8 cellular contexts compared by ENCODE assay signal in genomic region chr12:50618864-50619609, GRCh38.
A peak's percentile ranks its signal among the peaks of the same experiment; 100 is the strongest.
DNase-seq lines count a peak whose midpoint lies in the region; ATAC-seq and TF ChIP-seq lines count a peak whose summit lies in the region.

No MANE protein-coding gene starts in this region.

- no peak for TF ChIP-seq EP300 in SK-N-SH (IDR thresholded peaks at IDR 0.05; ENCODE audit: borderline replicate concordance in 1 of 2, low read depth in 1 of 2, low read length in 1 of 2)

- H2AFZ ChIP-seq in SK-N-SH (ENCODE audit: low read depth) = no peak overlapping the region
- no peak overlapping the region for H2AFZ ChIP-seq in PC-3 (ENCODE audit: low read length)

- CTCF ChIA-PET in SK-N-SH (lab: Yijun Ruan, JAX) = no interaction called here
- CTCF ChIA-PET in PC-3 (lab: Charles Lee) = no interaction called here

- no TSS peak for BruUV-seq in PC-3 (replicated peaks; lab: Mats Ljungman, UMichigan)

- no peak overlapping the region for H3K4me3 ChIP-seq in SK-N-SH (ENCODE audit: low read depth in 2 of 2, low read length in 1 of 2)
- no peak overlapping the region for H3K4me3 ChIP-seq in PC-3 (ENCODE audit: low read length)
- H3K4me3 ChIP-seq in esophagus squamous epithelium = no peak overlapping the region
- H3K4me3 ChIP-seq in rectal smooth muscle tissue (ENCODE audit: low read length) = peak overlapping the region; percentile 26

- POLR2A ChIA-PET in SK-N-SH (lab: Yijun Ruan, JAX) = no interaction called here
- POLR2A ChIA-PET in PC-3 (lab: Charles Lee; ENCODE audit: unreplicated experiment) = no interaction called here

- ATAC-seq in SK-N-SH treated with all-trans-retinoic acid at 6 μM for 48 hours = peak; percentile 19; the same call in 2 of the 3 replicates
- peak; percentile 13 for ATAC-seq in PC-3
- ATAC-seq in HG03439 (IDR thresholded peaks at IDR 0.05; ENCODE audit: unreplicated experiment) = no peak
- no peak for ATAC-seq in GM18861 (IDR thresholded peaks at IDR 0.05; ENCODE audit: unreplicated experiment)

- H3K36me3 ChIP-seq in SK-N-SH (replicated peaks in 1 of 2; ENCODE audit: control insufficient read depth in 1 of 2, insufficient read depth in 2 of 2, low read length in 1 of 2) = no peaks in the 10 kb centered on the region
- 0 out of 2 replicates have a peak, but pooled peaks cover 2% of the 10 kb centered on the region for H3K36me3 ChIP-seq in PC-3 (ENCODE audit: low read depth, low read length)
- no peaks in the 10 kb centered on the region for H3K36me3 ChIP-seq in esophagus squamous epithelium
- no peaks in the 10 kb centered on the region for H3K36me3 ChIP-seq in rectal smooth muscle tissue (ENCODE audit: control insufficient read depth, insufficient read depth, low read length)

- H3K9ac ChIP-seq in SK-N-SH (no peak overlapping the region), PC-3 (ENCODE audit: low read length) (no peak overlapping the region), rectal smooth muscle tissue (ENCODE audit: low read length) (no peak overlapping the region)

- intact Hi-C loops in PC-3 (cut with micrococcal nuclease) = no loop called here
- intact Hi-C loops in esophagus squamous epithelium (cut with DNase I) = no loop called here

- DNase-seq in SK-N-SH (no peak), PC-3 (peak; percentile 68), esophagus squamous epithelium (lab: John Stamatoyannopoulos, UW) (no peak), NCI-H2196 (lab: John Stamatoyannopoulos, UW; ENCODE audit: unreplicated experiment) (no peak)

- H3K27ac ChIP-seq in SK-N-SH (ENCODE audit: low read depth in 2 of 2, low read length in 1 of 2) (no peak overlapping the region), PC-3 (ENCODE audit: low read length) (peak overlapping the region; percentile 70), esophagus squamous epithelium (peak overlapping the region; percentile 29 to 76 (median 74)), rectal smooth muscle tissue (ENCODE audit: low read depth, low read length) (no peak overlapping the region)

- no peak for TF ChIP-seq RAD21 in SK-N-SH (IDR thresholded peaks at IDR 0.05; ENCODE audit: low read length)

- no peak for TF ChIP-seq POLR2A in esophagus squamous epithelium (IDR thresholded peaks at IDR 0.05)

- no peak overlapping the region for H3K4me2 ChIP-seq in SK-N-SH
- peak overlapping the region; percentile 62 for H3K4me2 ChIP-seq in PC-3 (ENCODE audit: low read length)

- 78% methylated on average over 7 of the region's 7 CpGs for WGBS in SK-N-SH (ENCODE audit: low lambda C conversion rate)
- 44 to 69% methylated on average over 7 of the region's 7 CpGs for WGBS in esophagus squamous epithelium, 2 donors

- H3K79me2 ChIP-seq in SK-N-SH (ENCODE audit: insufficient read depth) = peaks cover 30% of the 10 kb centered on the region; the same call in 1 of the 2 replicates
- peaks cover 93% of the 10 kb centered on the region for H3K79me2 ChIP-seq in PC-3 (ENCODE audit: low read length)

- H3K9me2 ChIP-seq in SK-N-SH (no peaks in the 10 kb centered on the region), PC-3 (replicated peaks; ENCODE audit: low read length) (no peaks in the 10 kb centered on the region)

- no peak for TF ChIP-seq CTCF in SK-N-SH (IDR thresholded peaks at IDR 0.05)
- TF ChIP-seq CTCF in PC-3 (conservative IDR thresholded peaks at IDR 0.05; ENCODE audit: low read depth, low read length) = no peak
- no peak for TF ChIP-seq CTCF in esophagus squamous epithelium (IDR thresholded peaks at IDR 0.05)

- H3K27me3 ChIP-seq in SK-N-SH (ENCODE audit: insufficient read depth) = no peaks in the 10 kb centered on the region
- no peaks in the 10 kb centered on the region for H3K27me3 ChIP-seq in PC-3 (ENCODE audit: low read length)
- H3K27me3 ChIP-seq in esophagus squamous epithelium = no peaks in the 10 kb centered on the region
- H3K27me3 ChIP-seq in rectal smooth muscle tissue (ENCODE audit: control insufficient read depth, insufficient read depth, low read length) = no peaks in the 10 kb centered on the region

- H4K20me1 ChIP-seq in SK-N-SH (ENCODE audit: insufficient read depth) = no peaks in the 10 kb centered on the region; the same call in 1 of the 2 replicates
- no peaks in the 10 kb centered on the region; the same call in 1 of the 2 replicates for H4K20me1 ChIP-seq in PC-3 (ENCODE audit: low read length)

- peaks cover 17 to 45% of the 10 kb centered on the region in 2 experiments for H3K4me1 ChIP-seq in SK-N-SH (ENCODE audit: control insufficient read depth in 1 of 2, insufficient read depth in 2 of 2, low read depth in 1 of 2, low read length in 1 of 2)
- H3K4me1 ChIP-seq in PC-3 (ENCODE audit: insufficient read depth, low read length) = peaks cover 48% of the 10 kb centered on the region
- H3K4me1 ChIP-seq in esophagus squamous epithelium = peaks cover 39 to 93% (median 52%) of the 10 kb centered on the region in 3 donors
- H3K4me1 ChIP-seq in rectal smooth muscle tissue (ENCODE audit: control insufficient read depth, insufficient read depth, low read length) = peaks cover 26% of the 10 kb centered on the region

- H3F3A ChIP-seq in SK-N-SH (replicated peaks; ENCODE audit: insufficient read depth) (peaks cover 28% of the 10 kb centered on the region), PC-3 (ENCODE audit: low read length, unreplicated experiment) (no peaks in the 10 kb centered on the region)

- H3K9me3 ChIP-seq in SK-N-SH (no peaks in the 10 kb centered on the region), PC-3 (ENCODE audit: low read length) (no peaks in the 10 kb centered on the region), esophagus squamous epithelium (no peaks in the 10 kb centered on the region)

TF ChIP-seq in SK-N-SH treated with all-trans-retinoic acid at 6 μM for 48 hours, 23 proteins besides CTCF, POLR2A, EP300 and RAD21:
- peak; percentile 53; the same call in 1 of the 2 replicates for TF ChIP-seq ISL1 (CRISPR knock-in tag; IDR thresholded peaks at IDR 0.05)
- TF ChIP-seq ZNF565 (CRISPR knock-in tag; conservative IDR thresholded peaks at IDR 0.05; ENCODE audit: low read depth) = no peak
- TF ChIP-seq PATZ1 (CRISPR knock-in tag; IDR thresholded peaks at IDR 0.05; ENCODE audit: borderline replicate concordance) = no peak

TF ChIP-seq in SK-N-SH, 30 proteins besides CTCF, POLR2A, EP300 and RAD21:
- no peak for TF ChIP-seq JUND (IDR thresholded peaks at IDR 0.05)

Comparison
In these comparisons a context has a peak if more than half of its experiments do, and no peak if none do; other contexts are left out.
1. ATAC-seq: peak in SK-N-SH treated with all-trans-retinoic acid at 6 μM for 48 hours (single experiment) and PC-3 (single experiment); none in HG03439 (single experiment) and GM18861 (single experiment).
2. H3K27ac ChIP-seq: peak in PC-3 (single experiment) and esophagus squamous epithelium (4 of 4); none in SK-N-SH (0 of 2) and rectal smooth muscle tissue (single experiment).